In genomic region chr1:218330043-218330623, GRCh38 we compare ENCODE assay signal across 9 cellular contexts. TPM values are rescaled to one million over a fixed set of nuclear protein-coding genes. Genes with fewer than 3 reads are reported as not detected.
DNase-seq lines count a peak whose midpoint lies in the region; ATAC-seq and TF ChIP-seq lines count a peak whose summit lies in the region.
"Had no signal": no experiment of that assay in that cellular context is flagged by ENCODE, and none has a peak within 500 bp of the region (broad histone marks: within the 10 kb centered on the region; RNA-seq: fewer than 3 reads in every experiment).

No MANE protein-coding gene starts in this region.

- BruUV-seq in PC-9 (replicated peaks; lab: Mats Ljungman, UMichigan), result no TSS peak

- TF ChIP-seq CTCF in PC-9 (conservative IDR thresholded peaks at IDR 0.05), result peak; percentile 91

- H2AFZ ChIP-seq in PC-9, result no peak overlapping the region

- H3K4me1 ChIP-seq in PC-9 (replicated peaks; ENCODE audit: insufficient read depth), result peaks cover 9% of the 10 kb centered on the region; the same call in 1 of the 2 replicates

- H3K27me3 ChIP-seq in PC-9 (ENCODE audit: insufficient read depth, low read depth), result no peaks in the 10 kb centered on the region

- H3F3A ChIP-seq in PC-9 (ENCODE audit: insufficient read depth, low read depth), result no peaks in the 10 kb centered on the region

- H4K20me1 ChIP-seq in PC-9 (ENCODE audit: insufficient read depth), result no peaks in the 10 kb centered on the region

- no peak overlapping the region for H3K4me3 ChIP-seq in PC-9

- DNase-seq in AG08396 (ENCODE audit: low spot score) (peak; percentile 60), PC-9 (peak in 1 of 2 experiments; percentile 48), pons (ENCODE audit: low spot score) (peak; percentile 69)
- DNase-seq in NK-92 treated with Interleukin-12 subunit alpha and Interleukin-12 subunit beta, amount 100 ng/mL, for 24 hours (lab: John Stamatoyannopoulos, UW), result no peak
- DNase-seq in stimulated activated CD4-positive, alpha-beta T cell treated with anti-CD3 and anti-CD28 coated beads, Interleukin-4, amount 100 ng/mL, for 1 hour, result no peak

- intact Hi-C loops in PC-9 (cut with micrococcal nuclease; ENCODE audit: unreplicated experiment), result loop anchor here (1.0 to 10.0 kb wide), 8 partner anchors 545 to 1482 kb away; no protein-coding TSS in a partner anchor

- POLR2A ChIA-PET in PC-9 (lab: Charles Lee; ENCODE audit: unreplicated experiment), result no interaction called here

- 0 out of 2 replicates have a peak overlapping the region, but pooled peaks have one; percentile 7 for H3K4me2 ChIP-seq in PC-9

- ATAC-seq in GM18511 (IDR thresholded peaks at IDR 0.05; ENCODE audit: unreplicated experiment) (peak; percentile 81), HG03565 (IDR thresholded peaks at IDR 0.05; ENCODE audit: unreplicated experiment) (peak; percentile 62), esophagus mucosa (peak; percentile 55)

- CTCF ChIA-PET in PC-9 (lab: Charles Lee), result interaction anchor here (0.9 to 2.2 kb wide), 3 partner anchors 31 to 1483 kb away, joined by 3 to 11 read pairs (median 10); no protein-coding TSS in a partner anchor

- H3K36me3 ChIP-seq in PC-9 (ENCODE audit: low read depth), result 0 out of 2 replicates have a peak, but pooled peaks cover 7% of the 10 kb centered on the region

- H3K27ac ChIP-seq in PC-9, result no peak overlapping the region
- H3K27ac ChIP-seq: epithelial cell of prostate had no signal

- H3K9me2 ChIP-seq in PC-9 (ENCODE audit: insufficient read depth), result no peaks in the 10 kb centered on the region

- no peaks in the 10 kb centered on the region for H3K9me3 ChIP-seq in PC-9 (ENCODE audit: insufficient read depth, low read depth)

- no peaks in the 10 kb centered on the region for H3K79me2 ChIP-seq in PC-9 (ENCODE audit: low read depth)

RNA-seq across cellular contexts. Expression of gene TGFB2, which starts 15.0 kb away (rescaled TPM):
- 65.7 and 74.3 TPM in 2 replicates for total RNA-seq in PC-9 (2021)
- 0.44 TPM for total RNA-seq in esophagus mucosa

RNA-seq across cellular contexts. Expression of gene RRP15, which starts 45.0 kb away (rescaled TPM):
- total RNA-seq in PC-9 (2021) (24.9 and 26.1 TPM in 2 replicates), esophagus mucosa (12.4 TPM)

Comparison
In these comparisons a context has a peak if more than half of its experiments do, and no peak if none do; other contexts are left out.
1. DNase-seq: peak in AG08396 (single experiment) and pons (single experiment); none in NK-92 treated with Interleukin-12 subunit alpha and Interleukin-12 subunit beta, amount 100 ng/mL, for 24 hours (single experiment) and stimulated activated CD4-positive, alpha-beta T cell treated with anti-CD3 and anti-CD28 coated beads, Interleukin-4, amount 100 ng/mL, for 1 hour (single experiment).
2. RNA of gene TGFB2, which starts 15.0 kb away (total RNA-seq): 65.7 to 74.3 TPM in PC-9; 0.44 TPM in esophagus mucosa (single experiment); every median in the first group is over 10 times any median in the second.
3. Peak in every context shown above with its lines, with median percentiles within 50 percentile points of each other: ATAC-seq.